ENCODE assay signal across 14 cellular contexts in the genomic region with DNA sequence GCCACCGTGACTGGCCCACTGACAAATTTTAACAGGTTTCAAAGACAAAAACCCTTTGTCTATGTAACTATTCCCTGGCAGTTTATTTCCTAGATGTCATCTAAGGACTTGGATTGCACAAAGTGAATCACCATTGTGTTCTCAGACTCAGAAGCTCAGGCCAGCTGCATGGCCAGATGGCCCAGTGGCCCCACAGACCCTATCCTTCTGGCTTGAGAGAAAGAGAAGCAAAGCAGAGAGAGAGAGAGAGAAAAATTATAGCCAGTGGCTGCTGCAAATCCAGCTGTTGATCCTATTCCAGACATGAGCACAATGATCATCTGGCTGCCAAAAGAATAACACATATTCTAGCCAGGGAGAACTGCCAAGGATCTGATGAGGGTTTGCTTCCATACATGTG. TPM values are rescaled to one million over a fixed set of nuclear protein-coding genes. Genes with fewer than 3 reads are reported as not detected.
DNase-seq lines count a peak whose midpoint lies in the region; ATAC-seq and TF ChIP-seq lines count a peak whose summit lies in the region.
"Had no signal": no experiment of that assay in that cellular context is flagged by ENCODE, and none has a peak within 500 bp of the region (broad histone marks: within the 10 kb centered on the region; RNA-seq: fewer than 3 reads in every experiment).

No MANE protein-coding gene starts in this region.

- H3K4me3 ChIP-seq in osteoblast (ENCODE audit: insufficient read depth, low read length) = no peak overlapping the region
- H3K4me3 ChIP-seq: body of pancreas, K562 had no signal

- H3K36me3 ChIP-seq in osteoblast (ENCODE audit: insufficient read depth, low read length) = no peaks in the 10 kb centered on the region
- H3K36me3 ChIP-seq: WERI-Rb-1 had no signal

- DNase-seq in DMS 273 treated with DMSO at 0.1 percent for 48 hours (lab: John Stamatoyannopoulos, UW) (peak; percentile 4), SK-MEL-5 (ENCODE audit: low read depth, low spot score) (peak; percentile 42), fibroblast of the conjunctiva (ENCODE audit: low read depth) (peak; percentile 42), osteoblast (ENCODE audit: insufficient read length, low spot score, missing footprints) (peak; percentile 8), ureter (ENCODE audit: low spot score) (no peak)
- DNase-seq in stimulated activated CD8-positive, alpha-beta memory T cell treated with anti-CD3 and anti-CD28 coated beads, Interleukin-4, amount 100 ng/mL, for 48 hours = no peak
- DNase-seq: body of pancreas; CD8-positive, alpha-beta T cell; endodermal cell; NCI-H1436 treated with DMSO at 0.1 percent for 48 hours; NCI-H524 treated with DMSO at 0.1 percent for 48 hours; WERI-Rb-1 had no signal

- no peaks in the 10 kb centered on the region for H3K79me2 ChIP-seq in osteoblast (ENCODE audit: insufficient read depth, low read length)

- TF ChIP-seq CTCF in osteoblast (IDR thresholded peaks at IDR 0.05; ENCODE audit: extremely low read depth, low read depth, low read length) = no peak

- no peaks in the 10 kb centered on the region for H4K20me1 ChIP-seq in osteoblast (ENCODE audit: insufficient read depth, low read length)

- in situ Hi-C loops in SK-MEL-5 (cut with HindIII; ENCODE audit: low pct_unique_long_range_greater_than_20kb, low sequenced_read_pairs) = no loop called here

- H3K4me2 ChIP-seq in osteoblast (ENCODE audit: insufficient read depth, low read length) = no peak overlapping the region

- H3K9me3 ChIP-seq in osteoblast (ENCODE audit: low read depth, low read length) = no peaks in the 10 kb centered on the region
- H3K9me3 ChIP-seq: body of pancreas had no signal

- H2AFZ ChIP-seq in osteoblast (ENCODE audit: low read length) = no peak overlapping the region

- no peaks in the 10 kb centered on the region for H3K4me1 ChIP-seq in osteoblast (ENCODE audit: insufficient read depth, low read length)
- H3K4me1 ChIP-seq: body of pancreas had no signal

- ATAC-seq in HG02938 (IDR thresholded peaks at IDR 0.05; ENCODE audit: unreplicated experiment) = no peak
- ATAC-seq: body of pancreas; CD8-positive, alpha-beta T cell; K562 had no signal

- H3K27me3 ChIP-seq in osteoblast (ENCODE audit: insufficient read depth, low read length) = no peaks in the 10 kb centered on the region
- H3K27me3 ChIP-seq: body of pancreas had no signal

- H3K27ac ChIP-seq in osteoblast (ENCODE audit: low read depth, low read length) = no peak overlapping the region
- H3K27ac ChIP-seq: body of pancreas, WERI-Rb-1 had no signal

RNA-seq across cellular contexts. Expression of a gene that starts 25.8 kb away (rescaled TPM):
- 1.8 and 4.1 TPM in 2 replicates for total RNA-seq in SK-MEL-5 (2014; rRNA removed; shearing (Covaris generic))
- 5.0 and 12.1 TPM in 2 replicates for polyA plus RNA-seq in SK-MEL-5 (2015; cell fraction: cytosol; rRNA removed)
- polyA plus RNA-seq in SK-MEL-5 (2015; cell fraction: nucleus; rRNA removed) = 3.6 and 11.5 TPM in 2 replicates
- total RNA-seq in osteoblast (under 0.01 TPM in 1 of 2 replicates, not detected in the other), ureter (0.44 TPM)
- total RNA-seq: body of pancreas, endodermal cell had no signal

RNA-seq across cellular contexts. Expression of a gene that starts 43.2 kb away (rescaled TPM):
- 1.7 and 2.1 TPM in 2 replicates for total RNA-seq in SK-MEL-5 (2014; rRNA removed; shearing (Covaris generic))
- 1.4 and 1.9 TPM in 2 replicates for polyA plus RNA-seq in SK-MEL-5 (2015; cell fraction: cytosol; rRNA removed)
- 1.8 and 2.1 TPM in 2 replicates for polyA plus RNA-seq in SK-MEL-5 (2015; cell fraction: nucleus; rRNA removed)
- total RNA-seq in osteoblast = not detected in 2 replicates
- 0.23 TPM for total RNA-seq in ureter
- total RNA-seq: body of pancreas, endodermal cell, K562 had no signal
- polyA plus RNA-seq: K562 had no signal

Comparison
In these comparisons a context has a peak if more than half of its experiments do, and no peak if none do; other contexts are left out.
1. DNase-seq: peak in DMS 273 treated with DMSO at 0.1 percent for 48 hours (single experiment), SK-MEL-5 (single experiment), fibroblast of the conjunctiva (single experiment) and osteoblast (single experiment); none in stimulated activated CD8-positive, alpha-beta memory T cell treated with anti-CD3 and anti-CD28 coated beads, Interleukin-4, amount 100 ng/mL, for 48 hours (single experiment) and ureter (single experiment).